25 cellular contexts compared by ENCODE assay signal in the genomic region with DNA sequence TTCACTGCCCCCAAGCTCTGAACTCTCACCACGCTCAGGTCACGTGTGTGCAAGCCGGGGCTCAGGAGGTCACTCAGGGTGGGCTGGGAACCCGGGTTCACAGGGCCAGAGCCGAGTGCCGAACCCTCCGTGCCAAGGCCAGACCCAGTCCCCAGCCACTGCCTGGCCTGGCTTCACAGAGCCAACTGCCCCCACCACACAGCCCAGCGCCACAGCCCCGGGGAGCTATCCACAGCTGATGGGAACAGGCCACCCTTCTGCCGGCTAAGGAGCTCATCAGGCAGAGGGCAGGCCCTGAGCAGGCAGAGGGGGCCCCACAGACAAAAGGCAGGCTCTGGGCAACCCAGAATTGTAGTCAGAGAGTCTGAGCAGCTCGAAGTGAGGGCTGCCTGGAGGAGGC.
DNase-seq lines count a peak whose midpoint lies in the region; ATAC-seq and TF ChIP-seq lines count a peak whose summit lies in the region.
"Had no signal": no experiment of that assay in that cellular context is flagged by ENCODE, and none has a peak within 500 bp of the region (broad histone marks: within the 10 kb centered on the region; RNA-seq: fewer than 3 reads in every experiment).

No MANE protein-coding gene starts in this region.

- no peak for ATAC-seq in activated CD8-positive, alpha-beta T cell treated with anti-CD3 and anti-CD28 coated beads, Interleukin-2, amount 10 ng/mL, durations not matched to agents 7 days and 5 days
- ATAC-seq in HG03025 (IDR thresholded peaks at IDR 0.05; ENCODE audit: low FRiP score, unreplicated experiment) = no peak
- ATAC-seq in GM21723 (IDR thresholded peaks at IDR 0.05; ENCODE audit: unreplicated experiment) = no peak
- ATAC-seq: activated CD4-positive, CD25-positive, alpha-beta regulatory T cell treated with anti-CD3 and anti-CD28 coated beads, Interleukin-2, amount 50 U/mL, for 24 hours; activated CD8-positive, alpha-beta T cell treated with anti-CD3 and anti-CD28 coated beads for 36 hours; psoas muscle; Right ventricle myocardium inferior had no signal

- TF ChIP-seq CTCF in BE2C (IDR thresholded peaks at IDR 0.05; ENCODE audit: low read depth, low read length) (no peak), PC-9 (conservative IDR thresholded peaks at IDR 0.05) (no peak), osteoblast (IDR thresholded peaks at IDR 0.05; ENCODE audit: extremely low read depth, low read depth, low read length) (no peak)

- no peak overlapping the region for H3K14ac ChIP-seq in neuronal stem cell (ENCODE audit: low read length)

- H3K9me3 ChIP-seq in BE2C (no peaks in the 10 kb centered on the region), PC-9 (ENCODE audit: insufficient read depth, low read depth) (no peaks in the 10 kb centered on the region), neuronal stem cell (replicated peaks in 1 of 2; ENCODE audit: control insufficient read depth in 2 of 2, insufficient read depth in 1 of 2, low read depth in 1 of 2, low read length in 2 of 2) (no peaks in the 10 kb centered on the region), osteoblast (ENCODE audit: low read depth, low read length) (no peaks in the 10 kb centered on the region)
- H3K9me3 ChIP-seq: psoas muscle had no signal

- peaks cover 3% of the 10 kb centered on the region for H3K4me1 Mint-ChIP-seq in activated CD8-positive, alpha-beta T cell treated with anti-CD3 and anti-CD28 coated beads, Interleukin-2, amount 10 ng/mL, durations not matched to agents 7 days and 5 days (ENCODE audit: low read depth)

- H2BK120ac ChIP-seq in neuronal stem cell (ENCODE audit: low read depth, low read length) = no peak overlapping the region

- no peak overlapping the region for H3K4me3 Mint-ChIP-seq in activated CD8-positive, alpha-beta T cell treated with anti-CD3 and anti-CD28 coated beads, Interleukin-2, amount 10 ng/mL, durations not matched to agents 7 days and 5 days
- H3K4me3 Mint-ChIP-seq: activated CD8-positive, alpha-beta T cell treated with anti-CD3 and anti-CD28 coated beads for 36 hours; activated naive CD8-positive, alpha-beta T cell treated with anti-CD3 and anti-CD28 coated beads, Interleukin-2, amount 10 ng/mL, durations not matched to agents 7 days and 5 days; neural crest cell had no signal

- H2BK15ac ChIP-seq in neuronal stem cell (ENCODE audit: low read length) = peak overlapping the region; percentile 75

- POLR2A ChIA-PET in PC-9 (lab: Charles Lee; ENCODE audit: unreplicated experiment) = no interaction called here
- POLR2A ChIA-PET in activated CD8-positive, alpha-beta T cell treated with anti-CD3 and anti-CD28 coated beads, Interleukin-2, amount 10 ng/mL, durations not matched to agents 7 days and 5 days (lab: Charles Lee) = no interaction called here

- H3K23ac ChIP-seq in neuronal stem cell (ENCODE audit: low read depth, low read length, poor library complexity) = no peak overlapping the region

- H4K20me1 ChIP-seq in PC-9 (ENCODE audit: insufficient read depth) (no peaks in the 10 kb centered on the region), osteoblast (ENCODE audit: insufficient read depth, low read length) (peaks cover 76% of the 10 kb centered on the region)

- peak overlapping the region; percentile 97 for H2AK5ac ChIP-seq in neuronal stem cell (ENCODE audit: low read depth, low read length)

- no peak overlapping the region for H3K27ac Mint-ChIP-seq in activated CD8-positive, alpha-beta T cell treated with anti-CD3 and anti-CD28 coated beads, Interleukin-2, amount 10 ng/mL, durations not matched to agents 7 days and 5 days
- H3K27ac Mint-ChIP-seq: activated CD8-positive, alpha-beta T cell treated with anti-CD3 and anti-CD28 coated beads for 36 hours; activated naive CD8-positive, alpha-beta T cell treated with anti-CD3 and anti-CD28 coated beads, Interleukin-2, amount 10 ng/mL, durations not matched to agents 7 days and 5 days had no signal

- no peak overlapping the region for H3K9ac ChIP-seq in neuronal stem cell (ENCODE audit: low read depth, low read length, poor library complexity)

- H3K9me2 ChIP-seq in PC-9 (ENCODE audit: insufficient read depth) = no peaks in the 10 kb centered on the region

- peaks cover 39% of the 10 kb centered on the region for H3K79me1 ChIP-seq in neuronal stem cell (ENCODE audit: low read depth, low read length)

- no peak overlapping the region for H2BK5ac ChIP-seq in neuronal stem cell (ENCODE audit: low read length)

- peaks cover 29% of the 10 kb centered on the region for H3F3A ChIP-seq in PC-9 (ENCODE audit: insufficient read depth, low read depth)

- peak; percentile 62 for DNase-seq in BE2C
- peak in 1 of 2 experiments; percentile 23 for DNase-seq in PC-9
- no peak for DNase-seq in epithelial cell of prostate (ENCODE audit: low read depth, low spot score)
- DNase-seq in neuronal stem cell (ENCODE audit: low spot score) = no peak
- DNase-seq in activated CD8-positive, alpha-beta T cell treated with anti-CD3 and anti-CD28 coated beads, Interleukin-2, amount 10 ng/mL, durations not matched to agents 7 days and 5 days = no peak
- DNase-seq in osteoblast (ENCODE audit: insufficient read length, low spot score, missing footprints) = no peak
- DNase-seq: activated CD8-positive, alpha-beta T cell treated with anti-CD3 and anti-CD28 coated beads for 36 hours; activated effector memory CD4-positive, alpha-beta T cell treated with anti-CD3 and anti-CD28 coated beads, Interleukin-2, amount 50 U/mL, for 16 hours; activated naive CD8-positive, alpha-beta T cell treated with anti-CD3 and anti-CD28 coated beads, Interleukin-2, amount 10 ng/mL, durations not matched to agents 7 days and 5 days; activated T-cell treated with anti-CD3 and anti-CD28 coated beads for 4 hours; C1 segment of cervical spinal cord; Calu3; head of caudate nucleus; NCI-H1092 treated with DMSO at 0.1 percent for 48 hours; NCI-H187 treated with DMSO at 0.1 percent for 48 hours; NCI-H226; NCI-H774; psoas muscle; T1000 had no signal

- H2BK12ac ChIP-seq in neuronal stem cell (ENCODE audit: low read length) = no peak overlapping the region

- H3K4me3 ChIP-seq in BE2C (ENCODE audit: low read depth, low read length) (no peak overlapping the region), PC-9 (no peak overlapping the region), neuronal stem cell (ENCODE audit: low read length in 2 of 2) (no peak overlapping the region), osteoblast (ENCODE audit: insufficient read depth, low read length) (no peak overlapping the region)
- H3K4me3 ChIP-seq: psoas muscle had no signal

- no CpG with 5 or more reads among the region's 11 CpGs for WGBS in neuronal stem cell (ENCODE audit: extremely low coverage in 2 of 2, insufficient read length in 2 of 2, insufficient replicate concordance in 1 of 2), 2 donors

- no peaks in the 10 kb centered on the region; the same call in 1 of the 2 replicates for H3K36me3 ChIP-seq in BE2C
- no peaks in the 10 kb centered on the region for H3K36me3 ChIP-seq in PC-9 (ENCODE audit: low read depth)
- H3K36me3 ChIP-seq in neuronal stem cell (replicated peaks in 1 of 2; ENCODE audit: control insufficient read depth in 2 of 2, insufficient read depth in 2 of 2, low read length in 2 of 2) = peaks cover 0 to 2% of the 10 kb centered on the region in 2 donors
- no peaks in the 10 kb centered on the region for H3K36me3 ChIP-seq in osteoblast (ENCODE audit: insufficient read depth, low read length)

- H2AFZ ChIP-seq in PC-9 (no peak overlapping the region), neuronal stem cell (ENCODE audit: low read length) (no peak overlapping the region), osteoblast (ENCODE audit: low read length) (no peak overlapping the region)

- H3K27ac ChIP-seq in PC-9 (peak overlapping the region; percentile 98), epithelial cell of prostate (peak overlapping the region; percentile 97), neuronal stem cell (replicated peaks; ENCODE audit: low read length) (no peak overlapping the region), osteoblast (ENCODE audit: low read depth, low read length) (no peak overlapping the region)
- H3K27ac ChIP-seq: psoas muscle had no signal

- BruUV-seq in PC-9 (replicated peaks; lab: Mats Ljungman, UMichigan) = no TSS peak

- no peaks in the 10 kb centered on the region for H3K36me3 Mint-ChIP-seq in activated CD8-positive, alpha-beta T cell treated with anti-CD3 and anti-CD28 coated beads, Interleukin-2, amount 10 ng/mL, durations not matched to agents 7 days and 5 days (ENCODE audit: low read depth)
- H3K36me3 Mint-ChIP-seq: activated naive CD8-positive, alpha-beta T cell treated with anti-CD3 and anti-CD28 coated beads, Interleukin-2, amount 10 ng/mL, durations not matched to agents 7 days and 5 days; type B pancreatic cell had no signal

- H3K27me3 Mint-ChIP-seq in activated CD8-positive, alpha-beta T cell treated with anti-CD3 and anti-CD28 coated beads, Interleukin-2, amount 10 ng/mL, durations not matched to agents 7 days and 5 days (ENCODE audit: low read depth) = peaks cover 3% of the 10 kb centered on the region
- H3K27me3 Mint-ChIP-seq: activated CD8-positive, alpha-beta T cell treated with anti-CD3 and anti-CD28 coated beads for 36 hours; activated naive CD8-positive, alpha-beta T cell treated with anti-CD3 and anti-CD28 coated beads, Interleukin-2, amount 10 ng/mL, durations not matched to agents 7 days and 5 days; type B pancreatic cell had no signal

- H3K4me2 ChIP-seq in PC-9 = peak overlapping the region; percentile 90
- H3K4me2 ChIP-seq in neuronal stem cell (ENCODE audit: insufficient read depth, low read length, poor library complexity, severe bottlenecking) = no peak overlapping the region
- no peak overlapping the region for H3K4me2 ChIP-seq in osteoblast (ENCODE audit: insufficient read depth, low read length)

- H3K27me3 ChIP-seq in BE2C (no peaks in the 10 kb centered on the region), PC-9 (ENCODE audit: insufficient read depth, low read depth) (no peaks in the 10 kb centered on the region), neuronal stem cell (ENCODE audit: control insufficient read depth in 3 of 3, insufficient read depth in 3 of 3, low read depth in 1 of 3, low read length in 3 of 3) (no peaks in the 10 kb centered on the region), osteoblast (ENCODE audit: insufficient read depth, low read length) (no peaks in the 10 kb centered on the region)

- H3K79me2 ChIP-seq in PC-9 (ENCODE audit: low read depth) (peaks cover 34% of the 10 kb centered on the region), osteoblast (ENCODE audit: insufficient read depth, low read length) (peaks cover 74% of the 10 kb centered on the region)

- intact Hi-C loops in PC-9 (cut with micrococcal nuclease; ENCODE audit: unreplicated experiment) = loop anchor here (2.0 kb wide), 1 partner anchor 92 kb away; no protein-coding TSS in a partner anchor

- H4K8ac ChIP-seq in neuronal stem cell (ENCODE audit: low read depth, low read length) = no peak overlapping the region

- peak overlapping the region; percentile 93 for H3K18ac ChIP-seq in neuronal stem cell (ENCODE audit: low read length)

- H4K91ac ChIP-seq in neuronal stem cell (ENCODE audit: low read depth, low read length, poor library complexity) = no peak overlapping the region

- no peak overlapping the region for H3K4ac ChIP-seq in neuronal stem cell (ENCODE audit: low read length)

- H3K4me1 ChIP-seq in BE2C (peaks cover 89% of the 10 kb centered on the region), PC-9 (replicated peaks; ENCODE audit: insufficient read depth) (peaks cover 55% of the 10 kb centered on the region), neuronal stem cell (ENCODE audit: control insufficient read depth in 2 of 2, insufficient read depth in 1 of 2, low read depth in 1 of 2, low read length in 2 of 2) (peaks cover 21 to 26% of the 10 kb centered on the region in 2 donors), osteoblast (ENCODE audit: insufficient read depth, low read length) (peaks cover 9% of the 10 kb centered on the region)
- H3K4me1 ChIP-seq: psoas muscle had no signal

- H3K9me3 Mint-ChIP-seq in activated CD8-positive, alpha-beta T cell treated with anti-CD3 and anti-CD28 coated beads, Interleukin-2, amount 10 ng/mL, durations not matched to agents 7 days and 5 days (ENCODE audit: insufficient read depth) = no peaks in the 10 kb centered on the region
- H3K9me3 Mint-ChIP-seq: activated CD8-positive, alpha-beta T cell treated with anti-CD3 and anti-CD28 coated beads for 36 hours; activated naive CD8-positive, alpha-beta T cell treated with anti-CD3 and anti-CD28 coated beads, Interleukin-2, amount 10 ng/mL, durations not matched to agents 7 days and 5 days; neural crest cell; type B pancreatic cell had no signal

- CTCF ChIA-PET in PC-9 (lab: Charles Lee) = no interaction called here
- CTCF ChIA-PET in activated CD8-positive, alpha-beta T cell treated with anti-CD3 and anti-CD28 coated beads, Interleukin-2, amount 10 ng/mL, durations not matched to agents 7 days and 5 days (lab: Charles Lee) = no interaction called here

Comparison
In these comparisons a context has a peak if more than half of its experiments do, and no peak if none do; other contexts are left out.
1. H3K27ac ChIP-seq: peak in PC-9 (single experiment) and epithelial cell of prostate (single experiment); none in neuronal stem cell (single experiment) and osteoblast (single experiment).